Comparison of ENCODE assay signal across 19 cellular contexts in genomic region chr18:41504316-41504715, GRCh38.
DNase-seq lines count a peak whose midpoint lies in the region; FAIRE-seq and TF ChIP-seq lines count a peak whose summit lies in the region.
"Had no signal": no experiment of that assay in that cellular context is flagged by ENCODE, and none has a peak within 500 bp of the region (broad histone marks: within the 10 kb centered on the region; RNA-seq: fewer than 3 reads in every experiment).

No MANE protein-coding gene starts in this region.

- H3K9me3 ChIP-seq in adipocyte (ENCODE audit: control insufficient read depth, low read length) = no peaks in the 10 kb centered on the region
- no peaks in the 10 kb centered on the region for H3K9me3 ChIP-seq in endodermal cell (ENCODE audit: control insufficient read depth, low read length)
- no peaks in the 10 kb centered on the region for H3K9me3 ChIP-seq in tibial nerve
- H3K9me3 ChIP-seq: BLaER1, HAP-1, MG63 had no signal

- no peak for TF ChIP-seq EP300 in tibial nerve (IDR thresholded peaks at IDR 0.05)

- no peak overlapping the region for H3K27ac ChIP-seq in endodermal cell (ENCODE audit: low read depth, low read length)
- H3K27ac ChIP-seq in tibial nerve = no peak overlapping the region
- H3K27ac ChIP-seq: BLaER1, GM23248 had no signal

- H3K9ac ChIP-seq in adipocyte (ENCODE audit: low read length) = no peak overlapping the region
- H3K9ac ChIP-seq in endodermal cell (ENCODE audit: extremely low read depth, low read length, poor library complexity, severe bottlenecking) = no peak overlapping the region
- H3K9ac ChIP-seq: BLaER1, GM23248 had no signal

- TF ChIP-seq CTCF in D721Med (IDR thresholded peaks at IDR 0.05; ENCODE audit: insufficient read depth, missing control alignments) = no peak
- no peak for TF ChIP-seq CTCF in endodermal cell (conservative IDR thresholded peaks at IDR 0.05)
- no peak for TF ChIP-seq CTCF in tibial nerve (IDR thresholded peaks at IDR 0.05)

- no peaks in the 10 kb centered on the region for H3K4me1 ChIP-seq in adipocyte (ENCODE audit: control insufficient read depth, insufficient read depth, low read length)
- H3K4me1 ChIP-seq in endodermal cell (ENCODE audit: control insufficient read depth, insufficient read depth, low read length) = no peaks in the 10 kb centered on the region
- no peaks in the 10 kb centered on the region for H3K4me1 ChIP-seq in tibial nerve
- H3K4me1 ChIP-seq: BLaER1, HAP-1 had no signal

- TF ChIP-seq POLR2A in tibial nerve (IDR thresholded peaks at IDR 0.05) = no peak

- FAIRE-seq in D721Med (lab: Jason Lieb, UNC) = peak; percentile 79
- FAIRE-seq: GM18507 had no signal

- H3K27me3 ChIP-seq in adipocyte (replicated peaks; ENCODE audit: control insufficient read depth, insufficient read depth, low read length) (no peaks in the 10 kb centered on the region), endodermal cell (ENCODE audit: control insufficient read depth, insufficient read depth, low read length, poor library complexity, severe bottlenecking) (no peaks in the 10 kb centered on the region), tibial nerve (no peaks in the 10 kb centered on the region)
- H3K27me3 ChIP-seq: BLaER1, MG63 had no signal

- H3K36me3 Mint-ChIP-seq in endodermal cell (ENCODE audit: low read depth) = peaks cover under 1% of the 10 kb centered on the region
- H3K36me3 Mint-ChIP-seq: CD4-positive, CD25-positive, alpha-beta regulatory T cell had no signal

- H3K4me3 ChIP-seq in adipocyte (ENCODE audit: low read length) (no peak overlapping the region), endodermal cell (ENCODE audit: low read length) (no peak overlapping the region), tibial nerve (no peak overlapping the region)
- H3K4me3 ChIP-seq: BLaER1, GM23248, HAP-1, MG63 had no signal

- no peaks in the 10 kb centered on the region for H3K36me3 ChIP-seq in adipocyte (ENCODE audit: control insufficient read depth, insufficient read depth, low read length, severe bottlenecking)
- no peaks in the 10 kb centered on the region for H3K36me3 ChIP-seq in endodermal cell (ENCODE audit: control insufficient read depth, insufficient read depth, low read length)
- H3K36me3 ChIP-seq in tibial nerve = no peaks in the 10 kb centered on the region
- H3K36me3 ChIP-seq: BLaER1, HAP-1, MG63 had no signal

- WGBS in endodermal cell (ENCODE audit: insufficient coverage in 1 of 2, insufficient read length in 1 of 2), 2 experiments = 86 to 88% methylated on average over 2 to 3 of the region's 3 CpGs
- WGBS in tibial nerve, 2 donors = 50 to 54% methylated on average over 3 of the region's 3 CpGs

- no peak for DNase-seq in D721Med (ENCODE audit: insufficient read length, low spot score)
- DNase-seq in adipocyte (ENCODE audit: low read depth) = peak; percentile 47
- DNase-seq in endodermal cell = no peak
- DNase-seq in non-pigmented ciliary epithelial cell (ENCODE audit: low read depth) = peak; percentile 1
- no peak for DNase-seq in tibial nerve (ENCODE audit: low spot score in 2 of 2)
- DNase-seq in H4 (ENCODE audit: low spot score) = no peak
- DNase-seq in T-helper 9 cell = no peak
- DNase-seq: CD4-positive, CD25-positive, alpha-beta regulatory T cell; GM23248; HFFc6; KBM-7; MG63; NCI-H1105 treated with DMSO at 0.1 percent for 48 hours; NCI-H446; NCI-H524 treated with DMSO at 0.1 percent for 48 hours; SHP77 treated with DMSO at 0.1 percent for 48 hours had no signal

- peaks cover 6% of the 10 kb centered on the region for H3K4me1 Mint-ChIP-seq in endodermal cell
- H3K4me1 Mint-ChIP-seq: CD4-positive, CD25-positive, alpha-beta regulatory T cell had no signal

- no peak overlapping the region for H3K4me3 Mint-ChIP-seq in endodermal cell
- H3K4me3 Mint-ChIP-seq: CD4-positive, CD25-positive, alpha-beta regulatory T cell; HFFc6 had no signal

- H3K27me3 Mint-ChIP-seq in endodermal cell (ENCODE audit: insufficient read depth) = no peaks in the 10 kb centered on the region
- H3K27me3 Mint-ChIP-seq: CD4-positive, CD25-positive, alpha-beta regulatory T cell had no signal

- H3K9me3 Mint-ChIP-seq in endodermal cell = no peaks in the 10 kb centered on the region
- H3K9me3 Mint-ChIP-seq: HFFc6 had no signal

- peak overlapping the region; percentile 32 for H3K27ac Mint-ChIP-seq in endodermal cell
- H3K27ac Mint-ChIP-seq: CD4-positive, CD25-positive, alpha-beta regulatory T cell; HFFc6 had no signal

Comparison
In these comparisons a context has a peak if more than half of its experiments do, and no peak if none do; other contexts are left out.
1. DNase-seq: peak in adipocyte (single experiment) and non-pigmented ciliary epithelial cell (single experiment); none in D721Med (single experiment), endodermal cell (single experiment), tibial nerve (0 of 2), H4 (single experiment) and T-helper 9 cell (single experiment).